ENCODE assay signal across 2 cellular contexts in the genomic region with DNA sequence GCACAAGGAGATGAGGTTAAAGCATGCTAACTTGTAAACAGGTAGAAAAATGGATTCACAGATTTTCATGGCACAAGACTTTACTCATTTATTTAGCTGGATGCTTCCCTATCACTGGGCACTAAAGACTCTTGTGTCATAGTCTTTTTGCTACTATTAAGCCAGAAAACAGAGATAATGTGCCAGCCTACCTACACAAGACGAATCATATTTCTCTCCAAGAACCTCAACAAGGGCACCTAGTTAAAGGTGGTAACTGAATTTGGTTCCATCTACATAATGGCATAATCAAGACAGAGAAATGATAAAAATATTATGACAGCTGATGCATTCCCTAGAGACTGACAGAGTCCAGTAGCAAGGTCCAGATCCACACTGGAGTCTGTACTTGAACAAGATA.
TF ChIP-seq lines count a peak whose summit lies in the region.

No MANE protein-coding gene starts in this region.

TF ChIP-seq in A549, 52 proteins besides CTCF, POLR2A, EP300 and RAD21:
- TF ChIP-seq RCOR1 (IDR thresholded peaks at IDR 0.05; ENCODE audit: low read depth, low read length) (no peak), RARB (CRISPR knock-in tag; IDR thresholded peaks at IDR 0.05) (no peak), HEYL (CRISPR knock-in tag; IDR thresholded peaks at IDR 0.05) (no peak), NPAS2 (CRISPR knock-in tag; IDR thresholded peaks at IDR 0.05; ENCODE audit: borderline replicate concordance) (no peak), MYC (IDR thresholded peaks at IDR 0.05; ENCODE audit: borderline replicate concordance, low read length) (no peak), ESRRA (IDR thresholded peaks at IDR 0.05; ENCODE audit: borderline replicate concordance, low read length) (no peak), FOXS1 (CRISPR knock-in tag; IDR thresholded peaks at IDR 0.05) (no peak), NR3C1 (IDR thresholded peaks at IDR 0.05) (no peak), ZSCAN20 (CRISPR knock-in tag; IDR thresholded peaks at IDR 0.05) (no peak), CBX2 (IDR thresholded peaks at IDR 0.05; ENCODE audit: borderline replicate concordance, low read depth) (no peak), EHF (CRISPR knock-in tag; IDR thresholded peaks at IDR 0.05) (no peak), JUN (IDR thresholded peaks at IDR 0.05) (no peak), KDM1A (IDR thresholded peaks at IDR 0.05; ENCODE audit: low read depth) (no peak), GATA3 (IDR thresholded peaks at IDR 0.05; ENCODE audit: borderline replicate concordance) (no peak), HDAC2 (IDR thresholded peaks at IDR 0.05) (no peak)
- TF ChIP-seq, protein P1, sequence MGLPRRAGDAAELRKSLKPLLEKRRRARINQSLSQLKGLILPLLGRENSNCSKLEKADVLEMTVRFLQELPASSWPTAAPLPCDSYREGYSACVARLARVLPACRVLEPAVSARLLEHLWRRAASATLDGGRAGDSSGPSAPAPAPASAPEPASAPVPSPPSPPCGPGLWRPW (IDR thresholded peaks at IDR 0.05) = no peak
- TF ChIP-seq, protein P2, sequence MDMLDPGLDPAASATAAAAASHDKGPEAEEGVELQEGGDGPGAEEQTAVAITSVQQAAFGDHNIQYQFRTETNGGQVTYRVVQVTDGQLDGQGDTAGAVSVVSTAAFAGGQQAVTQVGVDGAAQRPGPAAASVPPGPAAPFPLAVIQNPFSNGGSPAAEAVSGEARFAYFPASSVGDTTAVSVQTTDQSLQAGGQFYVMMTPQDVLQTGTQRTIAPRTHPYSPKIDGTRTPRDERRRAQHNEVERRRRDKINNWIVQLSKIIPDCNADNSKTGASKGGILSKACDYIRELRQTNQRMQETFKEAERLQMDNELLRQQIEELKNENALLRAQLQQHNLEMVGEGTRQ (IDR thresholded peaks at IDR 0.05) = no peak

TF ChIP-seq in GM12878, 131 proteins besides CTCF, POLR2A, EP300 and RAD21:
- TF ChIP-seq ZNF384 (IDR thresholded peaks at IDR 0.05; ENCODE audit: borderline replicate concordance, low read depth, low read length) (no peak), NFXL1 (IDR thresholded peaks at IDR 0.05; ENCODE audit: borderline replicate concordance) (peak; percentile 65; the same call in 1 of the 2 replicates), TCF7 (IDR thresholded peaks at IDR 0.05; ENCODE audit: borderline replicate concordance) (no peak)
